In the genomic region with DNA sequence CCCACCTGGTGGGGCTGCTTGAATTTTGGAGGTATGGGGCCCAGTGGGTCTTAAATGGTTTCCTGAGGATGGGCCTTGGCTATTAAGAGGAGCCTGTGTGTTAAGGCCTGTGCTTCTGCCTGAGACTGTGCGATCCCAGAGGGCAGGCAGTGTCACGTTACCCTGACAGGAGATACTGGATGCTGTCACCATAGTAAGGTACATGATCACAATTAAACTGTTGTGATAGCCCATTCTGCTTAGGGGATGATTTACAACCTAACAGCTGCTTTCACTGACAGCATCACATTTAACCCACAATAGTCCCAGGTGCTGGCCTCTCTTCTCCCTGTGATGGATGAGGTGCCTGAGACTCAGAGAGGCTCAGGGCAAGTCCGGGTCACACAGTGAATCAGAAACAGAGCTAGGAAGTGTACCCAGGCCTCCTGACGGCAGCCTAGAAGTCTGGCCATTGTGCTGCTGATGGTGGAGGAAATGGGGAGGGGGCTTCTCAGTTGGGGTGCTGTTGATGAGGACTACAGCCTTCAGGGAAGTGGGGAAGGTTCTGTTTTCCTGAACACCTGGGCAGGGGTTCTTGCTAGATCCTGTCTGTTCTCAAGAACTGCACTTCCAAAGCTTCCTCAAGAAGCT, we compare ENCODE assay signal across 12 cellular contexts.
"Had no signal": no experiment of that assay in that cellular context is flagged by ENCODE, and none has a peak within 500 bp of the region (broad histone marks: within the 10 kb centered on the region; RNA-seq: fewer than 3 reads in every experiment).

No MANE protein-coding gene starts in this region.

- DNase-seq: activated CD4-positive, alpha-beta T cell treated with anti-CD3 and anti-CD28 coated beads, Interleukin-2, amount 50 U/mL, for 4 hours; activated CD4-positive, CD25-positive, alpha-beta regulatory T cell treated with anti-CD3 and anti-CD28 coated beads, Interleukin-2, amount 50 U/mL, for 72 hours; activated T-cell treated with anti-CD3 and anti-CD28 coated beads, Interleukin-2, amount 50 U/mL, for 1 hour; amniotic stem cell; hippocampal formation; kidney glomerular epithelial cell; ovary; stimulated activated CD4-positive, alpha-beta T cell treated with anti-CD3 and anti-CD28 coated beads, Interleukin-15, amount 100 ng/mL, for 24 hours; stimulated activated CD4-positive, alpha-beta T cell treated with anti-CD3 and anti-CD28 coated beads, Interleukin-4, amount 100 ng/mL, for 24 hours; stomach; thyroid gland; uterus had no signal
